ENCODE assay signal across 27 cellular contexts in genomic region chr18:33665630-33666029, GRCh38.
"Had no signal": no experiment of that assay in that cellular context is flagged by ENCODE, and none has a peak within 500 bp of the region (broad histone marks: within the 10 kb centered on the region; RNA-seq: fewer than 3 reads in every experiment).

No MANE protein-coding gene starts in this region.

- H3K36me3 Mint-ChIP-seq: activated naive CD4-positive, alpha-beta T cell treated with anti-CD3 and anti-CD28 coated beads, Interleukin-2, amount 10 ng/mL, durations not matched to agents 7 days and 5 days; activated naive CD4-positive, alpha-beta T cell treated with anti-CD3 and anti-CD28 coated beads, Interleukin-2, amount 50 U/mL, for 72 hours; activated naive CD8-positive, alpha-beta T cell treated with anti-CD3 and anti-CD28 coated beads, Interleukin-2, amount 10 ng/mL, durations not matched to agents 7 days and 5 days had no signal

- ATAC-seq: activated CD4-positive, alpha-beta T cell treated with anti-CD3 and anti-CD28 coated beads for 36 hours; activated naive CD4-positive, alpha-beta T cell treated with anti-CD3 and anti-CD28 coated beads, Interleukin-2, amount 50 U/mL, for 72 hours; activated T-cell treated with anti-CD3 and anti-CD28 coated beads, Interleukin-2, amount 50 U/mL, for 72 hours; gastroesophageal sphincter; heart right ventricle had no signal

- FAIRE-seq: astrocyte, colon, endometrium, endothelial cell of umbilical vein had no signal

- H3K9me3 Mint-ChIP-seq: activated CD4-positive, alpha-beta T cell treated with anti-CD3 and anti-CD28 coated beads, Interleukin-2, amount 10 ng/mL, durations not matched to agents 7 days and 5 days; activated naive CD4-positive, alpha-beta T cell treated with anti-CD3 and anti-CD28 coated beads, Interleukin-2, amount 10 ng/mL, durations not matched to agents 7 days and 5 days; activated naive CD8-positive, alpha-beta T cell treated with anti-CD3 and anti-CD28 coated beads, Interleukin-2, amount 10 ng/mL, durations not matched to agents 7 days and 5 days had no signal

- DNase-seq: activated CD4-positive, alpha-beta memory T cell treated with anti-CD3 and anti-CD28 coated beads, Interleukin-2, amount 10 ng/mL, durations not matched to agents 7 days and 5 days; activated CD4-positive, alpha-beta T cell treated with anti-CD3 and anti-CD28 coated beads for 36 hours; activated CD4-positive, alpha-beta T cell treated with anti-CD3 and anti-CD28 coated beads, Interleukin-2, amount 10 ng/mL, durations not matched to agents 7 days and 5 days; activated CD4-positive, alpha-beta T cell treated with anti-CD3 and anti-CD28 coated beads, Interleukin-2, amount 50 U/mL, for 4 hours; activated CD4-positive, CD25-positive, alpha-beta regulatory T cell; activated CD4-positive, CD25-positive, alpha-beta regulatory T cell treated with anti-CD3 and anti-CD28 coated beads, Interleukin-2, amount 50 U/mL, for 72 hours; activated CD8-positive, alpha-beta memory T cell treated with anti-CD3 and anti-CD28 coated beads, Interleukin-2, amount 50 U/mL, for 48 hours; activated gamma-delta T cell; activated naive CD4-positive, alpha-beta T cell; activated naive CD4-positive, alpha-beta T cell treated with anti-CD3 and anti-CD28 coated beads, Interleukin-2, amount 10 ng/mL, durations not matched to agents 7 days and 5 days; activated naive CD8-positive, alpha-beta T cell treated with anti-CD3 and anti-CD28 coated beads, Interleukin-2, amount 10 ng/mL, durations not matched to agents 7 days and 5 days; activated T-cell treated with anti-CD3 and anti-CD28 coated beads for 4 hours; activated T-cell treated with anti-CD3 and anti-CD28 coated beads, Interleukin-2, amount 50 U/mL, for 24 hours; activated T-cell treated with anti-CD3 and anti-CD28 coated beads, Interleukin-2, amount 50 U/mL, for 72 hours; caudate nucleus; effector CD8-positive, alpha-beta T cell; esophagus squamous epithelium; foreskin melanocyte; heart right ventricle; T-helper 2 cell had no signal

- H3K4me3 ChIP-seq: esophagus squamous epithelium, gastroesophageal sphincter, heart right ventricle had no signal

- H3K36me3 ChIP-seq: esophagus squamous epithelium, gastroesophageal sphincter, heart right ventricle had no signal

- H3K27ac ChIP-seq: epithelial cell of prostate, esophagus squamous epithelium, gastroesophageal sphincter, heart right ventricle had no signal

- H3K4me1 ChIP-seq: esophagus squamous epithelium, gastroesophageal sphincter, heart right ventricle had no signal

- H3K4me3 Mint-ChIP-seq: activated CD4-positive, alpha-beta memory T cell treated with anti-CD3 and anti-CD28 coated beads, Interleukin-2, amount 10 ng/mL, durations not matched to agents 7 days and 5 days; activated CD4-positive, alpha-beta T cell treated with anti-CD3 and anti-CD28 coated beads for 36 hours; activated CD4-positive, alpha-beta T cell treated with anti-CD3 and anti-CD28 coated beads, Interleukin-2, amount 10 ng/mL, durations not matched to agents 7 days and 5 days; activated naive CD4-positive, alpha-beta T cell treated with anti-CD3 and anti-CD28 coated beads, Interleukin-2, amount 10 ng/mL, durations not matched to agents 7 days and 5 days; activated naive CD8-positive, alpha-beta T cell treated with anti-CD3 and anti-CD28 coated beads, Interleukin-2, amount 10 ng/mL, durations not matched to agents 7 days and 5 days; activated T-cell treated with anti-CD3 and anti-CD28 coated beads, Interleukin-2, amount 50 U/mL, for 24 hours; activated T-cell treated with anti-CD3 and anti-CD28 coated beads, Interleukin-2, amount 50 U/mL, for 72 hours had no signal

- H3K27me3 Mint-ChIP-seq: activated CD4-positive, alpha-beta memory T cell treated with anti-CD3 and anti-CD28 coated beads, Interleukin-2, amount 10 ng/mL, durations not matched to agents 7 days and 5 days; activated CD4-positive, alpha-beta T cell treated with anti-CD3 and anti-CD28 coated beads for 36 hours; activated CD4-positive, alpha-beta T cell treated with anti-CD3 and anti-CD28 coated beads, Interleukin-2, amount 10 ng/mL, durations not matched to agents 7 days and 5 days; activated naive CD4-positive, alpha-beta T cell treated with anti-CD3 and anti-CD28 coated beads, Interleukin-2, amount 10 ng/mL, durations not matched to agents 7 days and 5 days; activated naive CD8-positive, alpha-beta T cell treated with anti-CD3 and anti-CD28 coated beads, Interleukin-2, amount 10 ng/mL, durations not matched to agents 7 days and 5 days; activated T-cell treated with anti-CD3 and anti-CD28 coated beads, Interleukin-2, amount 50 U/mL, for 24 hours had no signal

- H3K4me1 Mint-ChIP-seq: activated CD4-positive, alpha-beta memory T cell treated with anti-CD3 and anti-CD28 coated beads, Interleukin-2, amount 10 ng/mL, durations not matched to agents 7 days and 5 days; activated CD4-positive, alpha-beta T cell treated with anti-CD3 and anti-CD28 coated beads for 36 hours; activated CD4-positive, alpha-beta T cell treated with anti-CD3 and anti-CD28 coated beads, Interleukin-2, amount 10 ng/mL, durations not matched to agents 7 days and 5 days; activated naive CD4-positive, alpha-beta T cell treated with anti-CD3 and anti-CD28 coated beads, Interleukin-2, amount 10 ng/mL, durations not matched to agents 7 days and 5 days; activated naive CD8-positive, alpha-beta T cell treated with anti-CD3 and anti-CD28 coated beads, Interleukin-2, amount 10 ng/mL, durations not matched to agents 7 days and 5 days had no signal

- H3K27ac Mint-ChIP-seq: activated CD4-positive, alpha-beta memory T cell treated with anti-CD3 and anti-CD28 coated beads, Interleukin-2, amount 10 ng/mL, durations not matched to agents 7 days and 5 days; activated CD4-positive, alpha-beta T cell treated with anti-CD3 and anti-CD28 coated beads for 36 hours; activated CD4-positive, alpha-beta T cell treated with anti-CD3 and anti-CD28 coated beads, Interleukin-2, amount 10 ng/mL, durations not matched to agents 7 days and 5 days; activated naive CD4-positive, alpha-beta T cell treated with anti-CD3 and anti-CD28 coated beads, Interleukin-2, amount 10 ng/mL, durations not matched to agents 7 days and 5 days; activated naive CD4-positive, alpha-beta T cell treated with anti-CD3 and anti-CD28 coated beads, Interleukin-2, amount 50 U/mL, for 72 hours; activated naive CD8-positive, alpha-beta T cell treated with anti-CD3 and anti-CD28 coated beads, Interleukin-2, amount 10 ng/mL, durations not matched to agents 7 days and 5 days; activated T-cell treated with anti-CD3 and anti-CD28 coated beads, Interleukin-2, amount 50 U/mL, for 24 hours; activated T-cell treated with anti-CD3 and anti-CD28 coated beads, Interleukin-2, amount 50 U/mL, for 72 hours had no signal

- H3K9me3 ChIP-seq: esophagus squamous epithelium, gastroesophageal sphincter, heart right ventricle had no signal

- H3K27me3 ChIP-seq: esophagus squamous epithelium, gastroesophageal sphincter, heart right ventricle had no signal
